In the genomic region with DNA sequence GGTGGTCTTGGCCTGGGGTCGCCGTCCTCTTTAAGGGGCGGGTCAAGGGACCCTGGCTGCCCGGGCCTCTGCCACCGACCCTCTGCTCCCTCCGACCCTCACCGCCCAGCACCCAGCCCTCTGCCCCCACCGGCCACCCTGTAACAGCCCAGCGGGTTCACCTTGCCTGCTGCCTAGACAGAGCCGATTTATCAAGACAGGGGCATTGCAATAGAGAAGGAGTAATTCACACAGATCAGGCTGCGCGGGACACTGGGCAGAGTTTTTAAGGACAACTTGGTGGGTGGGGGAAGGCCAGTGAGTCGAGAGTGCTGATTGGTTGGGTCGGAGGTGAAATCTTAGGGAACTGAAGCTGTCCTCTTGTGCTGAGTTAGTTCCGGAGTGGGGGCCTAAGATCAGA, we compare ENCODE assay signal across 8 cellular contexts. TPM values are rescaled to one million over a fixed set of nuclear protein-coding genes. Genes with fewer than 3 reads are reported as not detected.
DNase-seq lines count a peak whose midpoint lies in the region; ATAC-seq, FAIRE-seq and TF ChIP-seq lines count a peak whose summit lies in the region.
"Had no signal": no experiment of that assay in that cellular context is flagged by ENCODE, and none has a peak within 500 bp of the region (broad histone marks: within the 10 kb centered on the region; RNA-seq: fewer than 3 reads in every experiment).

No MANE protein-coding gene starts in this region.

- DNase-seq in Calu3 (no peak), Karpas-422 (no peak), AG20443 (ENCODE audit: low spot score) (no peak), GM19239 (ENCODE audit: insufficient read length, low spot score) (no peak)
- no peak for DNase-seq in central memory CD8-positive, alpha-beta T cell (ENCODE audit: low spot score in 2 of 2)
- DNase-seq: NCI-H1436 treated with DMSO at 0.1 percent for 48 hours had no signal

- no peaks in the 10 kb centered on the region for H4K20me1 ChIP-seq in Karpas-422 (ENCODE audit: insufficient read depth, low read depth, low read length)

- H3K27me3 ChIP-seq in Karpas-422 (ENCODE audit: low read length) (no peaks in the 10 kb centered on the region), neuron (ENCODE audit: insufficient read depth, low read length) (peaks cover 4% of the 10 kb centered on the region)

- peak overlapping the region; percentile 94 for H3K4me2 ChIP-seq in Karpas-422 (ENCODE audit: low read depth, low read length, poor library complexity, severe bottlenecking)

- no peak overlapping the region for H3K27ac ChIP-seq in Karpas-422 (ENCODE audit: low read length)

- no peaks in the 10 kb centered on the region for H3K27me3 Mint-ChIP-seq in Calu3 (ENCODE audit: unreplicated experiment)
- no peaks in the 10 kb centered on the region for H3K27me3 Mint-ChIP-seq in central memory CD8-positive, alpha-beta T cell

- peak overlapping the region; percentile 78 for H3K4me3 Mint-ChIP-seq in Calu3 (ENCODE audit: low read depth, unreplicated experiment)
- H3K4me3 Mint-ChIP-seq in central memory CD8-positive, alpha-beta T cell, result peak overlapping the region; percentile 86

- H3K4me1 ChIP-seq in Karpas-422 (ENCODE audit: low read length) (peaks cover 45% of the 10 kb centered on the region), neuron (ENCODE audit: insufficient read depth, low read length) (no peaks in the 10 kb centered on the region)

- H3K36me3 ChIP-seq in Karpas-422 (ENCODE audit: insufficient read depth, low read length) (no peaks in the 10 kb centered on the region), neuron (ENCODE audit: insufficient read depth, low read length) (no peaks in the 10 kb centered on the region)

- 0 out of 2 replicates have a peak, but pooled peaks cover 12% of the 10 kb centered on the region for H3K79me2 ChIP-seq in Karpas-422 (ENCODE audit: low read length)

- intact Hi-C loops in Calu3 (cut with micrococcal nuclease; ENCODE audit: unreplicated experiment), result loop anchor here (5.0 kb wide), 1 partner anchor 340 kb away; the partner anchor contains the start of gene MRPS33

- H3K9me3 Mint-ChIP-seq in Calu3 (ENCODE audit: low read depth, unreplicated experiment), result no peaks in the 10 kb centered on the region
- H3K9me3 Mint-ChIP-seq in central memory CD8-positive, alpha-beta T cell, result no peaks in the 10 kb centered on the region

- peak overlapping the region; percentile 52 for H3K4me3 ChIP-seq in Karpas-422 (ENCODE audit: low read length)
- peak overlapping the region; percentile 53 for H3K4me3 ChIP-seq in neuron (ENCODE audit: low read length)

- TF ChIP-seq CTCF in Calu3 (IDR thresholded peaks at IDR 0.05; ENCODE audit: unreplicated experiment), result no peak

- H3K9ac ChIP-seq in Karpas-422 (ENCODE audit: low read length), result peak overlapping the region; percentile 32

- no peak for ATAC-seq in central memory CD8-positive, alpha-beta T cell (replicated peaks; ENCODE audit: extremely low read depth, poor library complexity, severe bottlenecking)
- ATAC-seq in HG02884 (IDR thresholded peaks at IDR 0.05; ENCODE audit: unreplicated experiment), result no peak

- H2AFZ ChIP-seq in Karpas-422 (ENCODE audit: low read length) (peak overlapping the region; percentile 94; the same call in 1 of the 2 replicates), neuron (ENCODE audit: low read depth, low read length) (peak overlapping the region; percentile 82)

- H3K9me2 ChIP-seq in Karpas-422 (replicated peaks; ENCODE audit: insufficient read depth, low read length), result no peaks in the 10 kb centered on the region

- no peaks in the 10 kb centered on the region for H3K9me3 ChIP-seq in Karpas-422 (ENCODE audit: low read length)
- H3K9me3 ChIP-seq in neuron (ENCODE audit: low read length), result no peaks in the 10 kb centered on the region

- no TSS peak for BruUV-seq in Calu3 (replicated peaks; lab: Mats Ljungman, UMichigan)

- CTCF ChIA-PET in Calu3 (lab: Charles Lee), result no interaction called here

- no peak for FAIRE-seq in GM19239 (lab: Jason Lieb, UNC)

- H3K27ac Mint-ChIP-seq in Calu3 (ENCODE audit: unreplicated experiment), result no peak overlapping the region
- H3K27ac Mint-ChIP-seq in central memory CD8-positive, alpha-beta T cell (ENCODE audit: low read depth), result no peak overlapping the region

- peaks cover 18% of the 10 kb centered on the region for H3K36me3 Mint-ChIP-seq in Calu3 (ENCODE audit: insufficient read depth, unreplicated experiment)
- H3K36me3 Mint-ChIP-seq in central memory CD8-positive, alpha-beta T cell (ENCODE audit: insufficient read depth), result peaks cover 10% of the 10 kb centered on the region

- H3K4me1 Mint-ChIP-seq in Calu3 (ENCODE audit: low read depth, unreplicated experiment), result peaks cover 11% of the 10 kb centered on the region
- H3K4me1 Mint-ChIP-seq in central memory CD8-positive, alpha-beta T cell, result peaks cover 22% of the 10 kb centered on the region

RNA-seq across cellular contexts. Expression of gene ADCK2, which starts 0.8 kb away (rescaled TPM):
- 12.6 and 13.1 TPM in 2 replicates for total RNA-seq in Calu3 (2022)
- total RNA-seq in Karpas-422 (2014; rRNA removed; shearing (Covaris generic); ENCODE audit: low replicate concordance), result 16.8 and 27.1 TPM in 2 replicates

RNA-seq across cellular contexts. Expression of gene NDUFB2, which starts 24.5 kb away (rescaled TPM):
- total RNA-seq in Calu3 (2022), result 128 and 132 TPM in 2 replicates
- total RNA-seq in Karpas-422 (2014; rRNA removed; shearing (Covaris generic); ENCODE audit: low replicate concordance), result 297 and 328 TPM in 2 replicates

RNA-seq across cellular contexts. Expression of gene DENND2A, which starts 31.4 kb away (rescaled TPM):
- total RNA-seq in Calu3 (2022), result not detected in 2 replicates
- total RNA-seq in Karpas-422 (2014; rRNA removed; shearing (Covaris generic); ENCODE audit: low replicate concordance), result not detected in 2 replicates
